Comparison of ENCODE assay signal across 15 cellular contexts in genomic region chr5:98307811-98308210, GRCh38.
A peak's percentile ranks its signal among the peaks of the same experiment; 100 is the strongest.
DNase-seq lines count a peak whose midpoint lies in the region; ATAC-seq, FAIRE-seq and TF ChIP-seq lines count a peak whose summit lies in the region.
"Had no signal": no experiment of that assay in that cellular context is flagged by ENCODE, and none has a peak within 500 bp of the region (broad histone marks: within the 10 kb centered on the region; RNA-seq: fewer than 3 reads in every experiment).

No MANE protein-coding gene starts in this region.

- H3K36me3 ChIP-seq in MG63 (no peaks in the 10 kb centered on the region), GM12878 (ENCODE audit: control insufficient read depth in 2 of 2, insufficient read depth in 2 of 2, low read length in 1 of 2) (no peaks in the 10 kb centered on the region)
- H3K36me3 ChIP-seq: cardiac muscle cell, neutrophil, transverse colon had no signal

- intact Hi-C loops in GM12878 (cut with micrococcal nuclease; ENCODE audit: unreplicated experiment): no loop called here
- intact Hi-C loops in left ventricle myocardium superior (cut with micrococcal nuclease): no loop called here

- no peak overlapping the region for H3K4me2 ChIP-seq in GM12878 (ENCODE audit: control insufficient read depth, insufficient read depth)

- no peaks in the 10 kb centered on the region for H3K4me1 ChIP-seq in GM12878 (ENCODE audit: control insufficient read depth, insufficient read depth, low read length)
- H3K4me1 ChIP-seq: transverse colon had no signal

- RAD21 ChIA-PET in GM12878 (lab: Charles Lee; ENCODE audit: unreplicated experiment): interaction anchor here (1.0 kb wide), 1 partner anchor 8 kb away, joined by 4 read pairs; no protein-coding TSS in a partner anchor

- peaks cover 16% of the 10 kb centered on the region for H3K4me1 Mint-ChIP-seq in WTC11
- peaks cover 5% of the 10 kb centered on the region for H3K4me1 Mint-ChIP-seq in activated CD8-positive, alpha-beta T cell treated with anti-CD3 and anti-CD28 coated beads, Interleukin-2, amount 10 ng/mL, durations not matched to agents 7 days and 5 days (ENCODE audit: low read depth)

- ATAC-seq in GM12878 (peak; percentile 28), WTC11 (no peak), GM19463 (IDR thresholded peaks at IDR 0.05; ENCODE audit: unreplicated experiment) (no peak), left ventricle myocardium superior (no peak)
- ATAC-seq in activated CD8-positive, alpha-beta T cell treated with anti-CD3 and anti-CD28 coated beads, Interleukin-2, amount 10 ng/mL, durations not matched to agents 7 days and 5 days: no peak

- no peak overlapping the region for H2AFZ ChIP-seq in GM12878 (ENCODE audit: control insufficient read depth, low read depth, low read length)

- H3K27me3 ChIP-seq in MG63: no peaks in the 10 kb centered on the region
- H3K27me3 ChIP-seq in GM12878 (replicated peaks in 1 of 2; ENCODE audit: control insufficient read depth in 2 of 2, insufficient read depth in 2 of 2, low read length in 1 of 2): no peaks in the 10 kb centered on the region
- H3K27me3 ChIP-seq: cardiac muscle cell, neutrophil, transverse colon had no signal

- in situ Hi-C loops in GM12878 (cut with MboI): no loop called here

- H3K9me3 ChIP-seq in MG63 (no peaks in the 10 kb centered on the region), GM12878 (replicated peaks; ENCODE audit: control insufficient read depth, insufficient read depth, low read length) (no peaks in the 10 kb centered on the region)
- H3K9me3 ChIP-seq: neutrophil, transverse colon had no signal

- no peak overlapping the region for H3K27ac Mint-ChIP-seq in WTC11
- H3K27ac Mint-ChIP-seq in activated CD8-positive, alpha-beta T cell treated with anti-CD3 and anti-CD28 coated beads, Interleukin-2, amount 10 ng/mL, durations not matched to agents 7 days and 5 days: no peak overlapping the region

- no peaks in the 10 kb centered on the region for H3K27me3 Mint-ChIP-seq in WTC11 (ENCODE audit: low read depth)
- no peaks in the 10 kb centered on the region for H3K27me3 Mint-ChIP-seq in activated CD8-positive, alpha-beta T cell treated with anti-CD3 and anti-CD28 coated beads, Interleukin-2, amount 10 ng/mL, durations not matched to agents 7 days and 5 days (ENCODE audit: low read depth)

- CTCF ChIA-PET in AG04449 (lab: Yijun Ruan, JAX) (interaction anchor here (0.9 to 2.3 kb wide), 3 partner anchors 460 to 774 kb away, joined by 3 to 6 read pairs (median 5); no protein-coding TSS in a partner anchor), GM12878 (lab: Yijun Ruan, JAX) (no interaction called here), WTC11 (lab: Charles Lee) (interaction anchor here (1.0 kb wide), 1 partner anchor 461 kb away, joined by 4 read pairs; no protein-coding TSS in a partner anchor)
- CTCF ChIA-PET in activated CD8-positive, alpha-beta T cell treated with anti-CD3 and anti-CD28 coated beads, Interleukin-2, amount 10 ng/mL, durations not matched to agents 7 days and 5 days (lab: Charles Lee): no interaction called here

- BruUV-seq in GM12878 (replicated peaks; lab: Mats Ljungman, UMichigan): no TSS peak

- DNase-seq in AG04449 (ENCODE audit: low read depth, low spot score) (peak; percentile 52), MG63 (peak; percentile 40), GM12878 (ENCODE audit: low read depth, low spot score) (no peak), hepatic stellate cell (ENCODE audit: low spot score) (peak; percentile 21), WTC11 (ENCODE audit: low spot score) (no peak), left ventricle myocardium superior (no peak)
- no peak for DNase-seq in activated CD8-positive, alpha-beta T cell treated with anti-CD3 and anti-CD28 coated beads, Interleukin-2, amount 10 ng/mL, durations not matched to agents 7 days and 5 days
- DNase-seq: NCI-H2227 treated with DMSO at 0.1 percent for 48 hours, T-helper 2 cell, transverse colon had no signal

- no peak overlapping the region for H3K4me3 Mint-ChIP-seq in WTC11
- no peak overlapping the region for H3K4me3 Mint-ChIP-seq in activated CD8-positive, alpha-beta T cell treated with anti-CD3 and anti-CD28 coated beads, Interleukin-2, amount 10 ng/mL, durations not matched to agents 7 days and 5 days

- FAIRE-seq in GM12878 (lab: Jason Lieb, UNC): no peak
- FAIRE-seq: HTR-8/SVneo had no signal

- SMC1A ChIA-PET in GM12878 (lab: Charles Lee; ENCODE audit: uncharacterized antibody, unreplicated experiment): interaction anchor here (1.2 to 1.8 kb wide), 2 partner anchors 9 to 90 kb away, joined by 3 to 5 read pairs; no protein-coding TSS in a partner anchor

- H3K4me3 ChIP-seq in AG04449 (ENCODE audit: low read depth, low read length): no peak overlapping the region
- H3K4me3 ChIP-seq in MG63: no peak overlapping the region
- no peak overlapping the region for H3K4me3 ChIP-seq in GM12878
- H3K4me3 ChIP-seq: cardiac muscle cell, lung, transverse colon had no signal

- H3K79me2 ChIP-seq in GM12878 (ENCODE audit: control insufficient read depth, insufficient read depth, low read length): no peaks in the 10 kb centered on the region

- TF ChIP-seq RAD21 in GM12878 (IDR thresholded peaks at IDR 0.05; ENCODE audit: insufficient read depth, low read depth, low read length): no peak

- 2% methylated on average over 2 of the region's 2 CpGs for WGBS in GM12878 (ENCODE audit: insufficient coverage, insufficient replicate concordance, low lambda C conversion rate, missing lambda C conversion rate)

- POLR2A ChIA-PET in AG04449 (lab: Yijun Ruan, JAX): no interaction called here
- POLR2A ChIA-PET in GM12878 (lab: Charles Lee): no interaction called here
- POLR2A ChIA-PET in WTC11 (lab: Charles Lee): no interaction called here
- POLR2A ChIA-PET in activated CD8-positive, alpha-beta T cell treated with anti-CD3 and anti-CD28 coated beads, Interleukin-2, amount 10 ng/mL, durations not matched to agents 7 days and 5 days (lab: Charles Lee): no interaction called here

- TF ChIP-seq CTCF in AG04449 (IDR thresholded peaks at IDR 0.05; ENCODE audit: insufficient read depth, low read length, missing control alignments) (no peak), GM12878 (IDR thresholded peaks at IDR 0.05 in 2 of 3, conservative IDR thresholded peaks at IDR 0.05 in 1 of 3; ENCODE audit: control insufficient read depth in 2 of 3, extremely low read depth in 1 of 3, insufficient read depth in 1 of 3, low read depth in 3 of 3, low read length in 3 of 3) (no peak), WTC11 (IDR thresholded peaks at IDR 0.05) (no peak)

- TF ChIP-seq POLR2A in GM12878 (IDR thresholded peaks at IDR 0.05; ENCODE audit: low read depth, low read length): no peak

- no peak overlapping the region for H3K27ac ChIP-seq in GM12878 (ENCODE audit: control insufficient read depth, insufficient read depth)
- H3K27ac ChIP-seq: cardiac muscle cell, neutrophil, transverse colon had no signal

- no peak overlapping the region for H3K9ac ChIP-seq in GM12878 (ENCODE audit: control insufficient read depth, insufficient read depth, low read length)

- H3K36me3 Mint-ChIP-seq in WTC11: no peaks in the 10 kb centered on the region
- H3K36me3 Mint-ChIP-seq in activated CD8-positive, alpha-beta T cell treated with anti-CD3 and anti-CD28 coated beads, Interleukin-2, amount 10 ng/mL, durations not matched to agents 7 days and 5 days (ENCODE audit: low read depth): no peaks in the 10 kb centered on the region

- H3K9me3 Mint-ChIP-seq in WTC11: no peaks in the 10 kb centered on the region
- no peaks in the 10 kb centered on the region for H3K9me3 Mint-ChIP-seq in activated CD8-positive, alpha-beta T cell treated with anti-CD3 and anti-CD28 coated beads, Interleukin-2, amount 10 ng/mL, durations not matched to agents 7 days and 5 days (ENCODE audit: insufficient read depth)

- no peaks in the 10 kb centered on the region for H4K20me1 ChIP-seq in GM12878 (ENCODE audit: control insufficient read depth, insufficient read depth)

- no peak for TF ChIP-seq EP300 in GM12878 (IDR thresholded peaks at IDR 0.05; ENCODE audit: borderline replicate concordance in 1 of 2, control insufficient read depth in 1 of 2, low read depth in 2 of 2, low read length in 2 of 2)

TF ChIP-seq in GM12878, 131 proteins besides CTCF, POLR2A, EP300 and RAD21 (continues in another document):
- TF ChIP-seq STAT3 (IDR thresholded peaks at IDR 0.05; ENCODE audit: low read depth, low read length): no peak
- no peak for TF ChIP-seq NR2F1 (conservative IDR thresholded peaks at IDR 0.05)
- TF ChIP-seq CREM (IDR thresholded peaks at IDR 0.05; ENCODE audit: low read depth): no peak
- TF ChIP-seq SMAD5 (IDR thresholded peaks at IDR 0.05; ENCODE audit: low read depth): no peak
- no peak for TF ChIP-seq RAD51 (IDR thresholded peaks at IDR 0.05)
- no peak for TF ChIP-seq POU2F2 (IDR thresholded peaks at IDR 0.05; ENCODE audit: borderline replicate concordance, low read depth, low read length)

TF ChIP-seq in WTC11, 78 proteins besides CTCF, POLR2A, EP300 and RAD21:
- no peak for TF ChIP-seq MLX (CRISPR knock-in tag; IDR thresholded peaks at IDR 0.05)

Comparison
In these comparisons a context has a peak if more than half of its experiments do, and no peak if none do; other contexts are left out.
1. DNase-seq: peak in AG04449 (single experiment), MG63 (single experiment) and hepatic stellate cell (single experiment); none in GM12878 (single experiment), WTC11 (single experiment), activated CD8-positive, alpha-beta T cell treated with anti-CD3 and anti-CD28 coated beads, Interleukin-2, amount 10 ng/mL, durations not matched to agents 7 days and 5 days (single experiment) and left ventricle myocardium superior (single experiment).
2. CTCF ChIA-PET loops: an anchor here in AG04449 (0.9 to 2.3 kb wide) and WTC11 (1.0 kb wide); none called in GM12878 and activated CD8-positive, alpha-beta T cell treated with anti-CD3 and anti-CD28 coated beads, Interleukin-2, amount 10 ng/mL, durations not matched to agents 7 days and 5 days.